19 cellular contexts compared by ENCODE assay signal in the genomic region with DNA sequence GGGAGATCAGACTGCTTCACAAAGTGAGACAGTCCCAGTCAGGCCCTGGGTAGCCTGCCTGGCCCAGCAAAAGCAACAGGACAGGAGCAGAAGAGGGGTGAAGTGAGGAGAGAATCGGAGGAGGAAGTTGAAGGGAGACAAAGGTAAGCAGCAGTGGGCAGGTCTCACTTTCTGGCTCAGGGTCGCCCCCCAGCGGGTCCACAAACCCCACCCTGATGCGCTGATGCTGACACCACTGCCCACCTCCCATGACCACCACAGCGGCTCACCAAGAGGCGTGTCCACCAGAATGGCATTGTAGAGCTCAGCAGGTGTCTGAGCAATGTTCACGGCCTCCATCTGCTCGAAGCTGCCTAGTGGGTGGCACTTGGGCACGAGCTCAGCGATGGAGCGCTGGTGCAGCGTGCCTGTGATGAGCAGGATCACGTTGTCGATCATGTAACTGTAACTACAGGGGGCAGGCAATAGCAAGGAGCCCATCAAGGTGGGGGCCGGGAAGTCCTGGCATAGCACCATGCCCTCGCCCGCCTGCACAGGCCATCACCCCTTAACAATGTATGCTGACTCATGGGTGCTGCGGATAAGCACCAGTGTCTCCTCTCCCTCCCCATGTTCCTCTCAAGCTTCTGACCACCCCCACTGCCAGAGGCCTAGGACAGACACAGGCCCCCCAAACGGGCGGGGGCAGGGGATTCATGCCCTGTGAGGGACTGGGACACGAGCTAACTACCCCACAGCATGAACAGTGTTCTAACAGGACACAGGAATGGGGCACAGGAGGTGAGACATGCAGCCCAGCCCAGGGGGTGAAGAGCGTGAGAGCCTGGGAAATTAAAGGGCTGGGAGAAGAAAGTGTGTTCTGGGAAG. TPM values are rescaled to one million over a fixed set of nuclear protein-coding genes. Genes with fewer than 3 reads are reported as not detected.
DNase-seq lines count a peak whose midpoint lies in the region; ATAC-seq and TF ChIP-seq lines count a peak whose summit lies in the region.
"Had no signal": no experiment of that assay in that cellular context is flagged by ENCODE, and none has a peak within 500 bp of the region (broad histone marks: within the 10 kb centered on the region; RNA-seq: fewer than 3 reads in every experiment).

No MANE protein-coding gene starts in this region.

- H3K9me3 ChIP-seq in T-helper 17 cell (ENCODE audit: control insufficient read depth, low read length, poor library complexity, severe bottlenecking), result no peaks in the 10 kb centered on the region
- H3K9me3 ChIP-seq in gastroesophageal sphincter, result no peaks in the 10 kb centered on the region
- no peaks in the 10 kb centered on the region for H3K9me3 ChIP-seq in CD8-positive, alpha-beta T cell (ENCODE audit: low read length)
- H3K9me3 ChIP-seq: prostate gland had no signal

- H3K36me3 ChIP-seq in GM23338 (ENCODE audit: insufficient read depth) (no peaks in the 10 kb centered on the region), gastroesophageal sphincter (peaks cover 0 to 78% of the 10 kb centered on the region in 2 donors)
- H3K36me3 ChIP-seq in CD8-positive, alpha-beta T cell (ENCODE audit: insufficient read depth, low read length), result peaks cover 18% of the 10 kb centered on the region
- H3K36me3 ChIP-seq: cardiac muscle cell, prostate gland had no signal

- peaks cover 3% of the 10 kb centered on the region; the same call in 1 of the 3 replicates for H3K9me3 Mint-ChIP-seq in GM23338
- no peaks in the 10 kb centered on the region for H3K9me3 Mint-ChIP-seq in CD8-positive, alpha-beta T cell
- H3K9me3 Mint-ChIP-seq: activated T-helper 1 cell treated with anti-CD3 and anti-CD28 coated beads, Interleukin-12 subunit alpha, Interleukin-12 subunit beta, Interleukin-2, Interleukin-4 antibody, amounts not matched to agents 30 ng/mL and 10 ng/mL and 1 ng/mL, durations not matched to agents 14 hours and 24 hours and 36 hours had no signal

- no peaks in the 10 kb centered on the region for H3K9me2 ChIP-seq in GM23338 (ENCODE audit: insufficient read depth)

- H3K4me2 ChIP-seq in GM23338, result no peak overlapping the region

- ATAC-seq in GM23338 (peak; percentile 53), T-helper 17 cell (no peak), gastroesophageal sphincter (no peak), HG03469 (IDR thresholded peaks at IDR 0.05; ENCODE audit: unreplicated experiment) (no peak), HG02588 (IDR thresholded peaks at IDR 0.05; ENCODE audit: unreplicated experiment) (no peak)
- ATAC-seq in CD8-positive, alpha-beta T cell, result no peak
- ATAC-seq: stimulated activated naive CD8-positive, alpha-beta T cell treated with anti-CD3 and anti-CD28 coated beads, Interleukin-15, Interleukin-2, amounts not matched to agents 100 U/mL and 50 U/mL, for 24 hours had no signal

- intact Hi-C loops in CD8-positive, alpha-beta T cell (cut with DNase I, micrococcal nuclease), result no loop called here

- H3K36me3 Mint-ChIP-seq in GM23338 (ENCODE audit: low read depth) (peaks cover 17% of the 10 kb centered on the region), T-helper 17 cell (ENCODE audit: low read depth) (peaks cover 6% of the 10 kb centered on the region)
- H3K36me3 Mint-ChIP-seq in CD8-positive, alpha-beta T cell, result peaks cover 55% of the 10 kb centered on the region

- H3K4me1 Mint-ChIP-seq in GM23338 (peaks cover 10% of the 10 kb centered on the region), T-helper 17 cell (peaks cover 19% of the 10 kb centered on the region)
- peaks cover 2% of the 10 kb centered on the region for H3K4me1 Mint-ChIP-seq in CD8-positive, alpha-beta T cell (ENCODE audit: low read depth)

- peak overlapping the region; percentile 78 for H3K27ac Mint-ChIP-seq in GM23338
- peak overlapping the region; percentile 70 for H3K27ac Mint-ChIP-seq in T-helper 17 cell
- no peak overlapping the region for H3K27ac Mint-ChIP-seq in CD8-positive, alpha-beta T cell
- H3K27ac Mint-ChIP-seq: activated T-helper 1 cell treated with anti-CD3 and anti-CD28 coated beads, Interleukin-12 subunit alpha, Interleukin-12 subunit beta, Interleukin-2, Interleukin-4 antibody, amounts not matched to agents 30 ng/mL and 10 ng/mL and 1 ng/mL, durations not matched to agents 14 hours and 24 hours and 36 hours had no signal

- POLR2A ChIA-PET in CD8-positive, alpha-beta T cell (lab: Charles Lee), result no interaction called here

- no peaks in the 10 kb centered on the region; the same call in 1 of the 2 replicates for H4K20me1 ChIP-seq in GM23338 (replicated peaks; ENCODE audit: insufficient read depth)

- H3K27ac ChIP-seq in GM23338 (ENCODE audit: low read depth), result no peak overlapping the region
- peak overlapping the region in 3 of 4 donors; percentile 53 to 70 (median 63) for H3K27ac ChIP-seq in gastroesophageal sphincter
- H3K27ac ChIP-seq in CD8-positive, alpha-beta T cell (ENCODE audit: low read depth, low read length), result no peak overlapping the region
- H3K27ac ChIP-seq: cardiac muscle cell had no signal

- peak; percentile 63 for DNase-seq in GM23338 (ENCODE audit: low spot score)
- no peak for DNase-seq in T-helper 17 cell
- DNase-seq in renal cortical epithelial cell (ENCODE audit: low read depth), result peak; percentile 70
- DNase-seq in CD8-positive, alpha-beta T cell, result no peak
- DNase-seq in pons (ENCODE audit: low spot score), result no peak
- DNase-seq: activated CD4-positive, alpha-beta T cell treated with anti-CD3 and anti-CD28 coated beads for 48 hours; NCI-H2171 treated with DMSO at 0.1 percent for 48 hours; stimulated activated CD4-positive, alpha-beta T cell treated with anti-CD3 and anti-CD28 coated beads, Interleukin-4, amount 100 ng/mL, for 24 hours; stimulated activated naive CD8-positive, alpha-beta T cell treated with anti-CD3 and anti-CD28 coated beads, Interleukin-15, Interleukin-2, amounts not matched to agents 100 U/mL and 50 U/mL, for 24 hours had no signal

- TF ChIP-seq EP300 in gastroesophageal sphincter (IDR thresholded peaks at IDR 0.05), result no peak

- H3K4me1 ChIP-seq in GM23338 (ENCODE audit: insufficient read depth) (no peaks in the 10 kb centered on the region), gastroesophageal sphincter (peaks cover 0 to 93% (median 46%) of the 10 kb centered on the region in 3 donors)
- no peaks in the 10 kb centered on the region for H3K4me1 ChIP-seq in CD8-positive, alpha-beta T cell (ENCODE audit: insufficient read depth, low read length)

- no peak overlapping the region for H3K4me3 ChIP-seq in GM23338
- H3K4me3 ChIP-seq in gastroesophageal sphincter, result no peak overlapping the region
- no peak overlapping the region for H3K4me3 ChIP-seq in CD8-positive, alpha-beta T cell (ENCODE audit: low read depth, low read length)
- H3K4me3 ChIP-seq: cardiac muscle cell, prostate gland had no signal

- WGBS in gastroesophageal sphincter (ENCODE audit: low coverage in 1 of 2), 2 donors, result 0% methylated on average over 1 of the region's 22 CpGs; no CpG with 5 or more reads in 1 of the 2 donors

- no peak for TF ChIP-seq POLR2A in gastroesophageal sphincter (IDR thresholded peaks at IDR 0.05)

- no peaks in the 10 kb centered on the region for H3K79me2 ChIP-seq in GM23338 (replicated peaks; ENCODE audit: insufficient read depth)

- no peaks in the 10 kb centered on the region for H3F3A ChIP-seq in GM23338 (replicated peaks; ENCODE audit: low read depth)

- peaks cover 14% of the 10 kb centered on the region for H3K27me3 Mint-ChIP-seq in GM23338 (ENCODE audit: insufficient read depth, low read depth, poor library complexity)
- H3K27me3 Mint-ChIP-seq in T-helper 17 cell, result no peaks in the 10 kb centered on the region
- H3K27me3 Mint-ChIP-seq in CD8-positive, alpha-beta T cell (ENCODE audit: low read depth), result no peaks in the 10 kb centered on the region

- no peaks in the 10 kb centered on the region for H3K27me3 ChIP-seq in GM23338 (ENCODE audit: insufficient read depth)
- no peaks in the 10 kb centered on the region for H3K27me3 ChIP-seq in gastroesophageal sphincter
- no peaks in the 10 kb centered on the region for H3K27me3 ChIP-seq in CD8-positive, alpha-beta T cell (ENCODE audit: insufficient read depth, low read length)
- H3K27me3 ChIP-seq: cardiac muscle cell had no signal

- no peak overlapping the region for H2AFZ ChIP-seq in GM23338

- CTCF ChIA-PET in CD8-positive, alpha-beta T cell (lab: Charles Lee), result interaction anchor here (1.4 to 2.1 kb wide), 3 partner anchors 8 to 37 kb away, joined by 3 to 7 read pairs (median 4); partner anchors contain the start of gene ATP6V0D1

- peak; percentile 34 to 67 for TF ChIP-seq CTCF in GM23338 (conservative IDR thresholded peaks at IDR 0.05; ENCODE audit: low read depth in 2 of 2)
- no peak for TF ChIP-seq CTCF in gastroesophageal sphincter (IDR thresholded peaks at IDR 0.05)
- no peak for TF ChIP-seq CTCF in CD8-positive, alpha-beta T cell (IDR thresholded peaks at IDR 0.05)

- H3K4me3 Mint-ChIP-seq in GM23338 (no peak overlapping the region), T-helper 17 cell (peak overlapping the region; percentile 41)
- no peak overlapping the region for H3K4me3 Mint-ChIP-seq in CD8-positive, alpha-beta T cell
- H3K4me3 Mint-ChIP-seq: activated T-helper 1 cell treated with anti-CD3 and anti-CD28 coated beads, Interleukin-12 subunit alpha, Interleukin-12 subunit beta, Interleukin-2, Interleukin-4 antibody, amounts not matched to agents 30 ng/mL and 10 ng/mL and 1 ng/mL, durations not matched to agents 14 hours and 24 hours and 36 hours had no signal

RNA-seq across cellular contexts. Expression of gene HSD11B2, which starts 13.6 kb away (rescaled TPM):
- 23.0 and 25.1 TPM in 2 replicates for total RNA-seq in GM23338 (2014; rRNA removed; shearing (Covaris generic))
- polyA plus RNA-seq in GM23338 (2016; fragmentation: Nextera tagmentation; extraction: Ambion mirVana), result 14.8 and 16.6 TPM in 2 replicates
- total RNA-seq in T-helper 17 cell (not detected), gastroesophageal sphincter (1 to 10 TPM in 1 of 4 donors, under 1 TPM in 2, not detected in 1; 0.19 to 2.1 (median 0.27) TPM), renal cortical epithelial cell (1.7 TPM in 1 of 2 replicates, not detected in the other)
- not detected for total RNA-seq in CD8-positive, alpha-beta T cell
- total RNA-seq: endothelial cell of umbilical vein, OCI-LY7 had no signal

RNA-seq across cellular contexts. Expression of gene ZDHHC1, which starts 28.2 kb away (rescaled TPM):
- total RNA-seq in GM23338 (2014; rRNA removed; shearing (Covaris generic)), result 2.3 and 2.7 TPM in 2 replicates
- polyA plus RNA-seq in GM23338 (2016; fragmentation: Nextera tagmentation; extraction: Ambion mirVana), result 1.4 and 1.6 TPM in 2 replicates
- total RNA-seq in T-helper 17 cell (under 1 TPM in 1 of 2 donors, not detected in 1; 0.35 TPM), gastroesophageal sphincter (10 to 100 TPM in 3 of 4 donors, 1 to 10 TPM in 1; 7.5 to 26.7 (median 17.3) TPM), renal cortical epithelial cell (4.2 and 10.3 TPM in 2 replicates)
- not detected for total RNA-seq in CD8-positive, alpha-beta T cell
- total RNA-seq: OCI-LY7 had no signal

RNA-seq across cellular contexts. Expression of gene ATP6V0D1, which starts 36.5 kb away (rescaled TPM):
- total RNA-seq in GM23338 (2014; rRNA removed; shearing (Covaris generic)), result 68.7 and 69.4 TPM in 2 replicates
- 19.5 and 20.6 TPM in 2 replicates for polyA plus RNA-seq in GM23338 (2016; fragmentation: Nextera tagmentation; extraction: Ambion mirVana)
- total RNA-seq in T-helper 17 cell (10 to 100 TPM; 76.4 to 87.5 TPM), gastroesophageal sphincter (100 to 1,000 TPM in 2 of 4 donors, 10 to 100 TPM in 2; 94.2 to 145 (median 110) TPM), renal cortical epithelial cell (127 and 183 TPM in 2 replicates)
- 10 to 100 TPM; 56.3 to 62.0 TPM for total RNA-seq in CD8-positive, alpha-beta T cell

RNA-seq across cellular contexts. Expression of gene AGRP, which starts 38.9 kb away (rescaled TPM):
- not detected in 2 replicates for total RNA-seq in GM23338 (2014; rRNA removed; shearing (Covaris generic))
- not detected in 2 replicates for polyA plus RNA-seq in GM23338 (2016; fragmentation: Nextera tagmentation; extraction: Ambion mirVana)
- total RNA-seq in T-helper 17 cell (not detected), gastroesophageal sphincter (not detected), renal cortical epithelial cell (not detected in 2 replicates)
- not detected for total RNA-seq in CD8-positive, alpha-beta T cell
- total RNA-seq: activated T-helper 1 cell treated with anti-CD3 and anti-CD28 coated beads, Interleukin-12 subunit alpha, Interleukin-12 subunit beta, Interleukin-2, Interleukin-4 antibody, amounts not matched to agents 30 ng/mL and 10 ng/mL and 1 ng/mL, durations not matched to agents 14 hours and 24 hours and 36 hours; cardiac muscle cell; endothelial cell of umbilical vein; mesenteric fat pad; OCI-LY7 had no signal
- polyA plus RNA-seq: BJ, cardiac muscle cell, endothelial cell of umbilical vein had no signal

RNA-seq across cellular contexts. Expression of gene TPPP3, which starts 51.2 kb away (rescaled TPM):
- 0.28 TPM in 1 of 2 replicates, not detected in the other for total RNA-seq in GM23338 (2014; rRNA removed; shearing (Covaris generic))
- polyA plus RNA-seq in GM23338 (2016; fragmentation: Nextera tagmentation; extraction: Ambion mirVana), result 0.26 and 1.3 TPM in 2 replicates
- under 1 TPM; 0.29 to 0.70 TPM for total RNA-seq in T-helper 17 cell
- total RNA-seq in gastroesophageal sphincter, result 100 to 1,000 TPM in 1 of 4 donors, 10 to 100 TPM in 3; 14.8 to 111 (median 55.0) TPM
- 0.10 TPM in 1 of 2 replicates, not detected in the other for total RNA-seq in renal cortical epithelial cell
- total RNA-seq in CD8-positive, alpha-beta T cell, result not detected
- total RNA-seq: activated T-helper 1 cell treated with anti-CD3 and anti-CD28 coated beads, Interleukin-12 subunit alpha, Interleukin-12 subunit beta, Interleukin-2, Interleukin-4 antibody, amounts not matched to agents 30 ng/mL and 10 ng/mL and 1 ng/mL, durations not matched to agents 14 hours and 24 hours and 36 hours; OCI-LY7 had no signal

Comparison
In these comparisons a context has a peak if more than half of its experiments do, and no peak if none do; other contexts are left out.
1. DNase-seq: peak in GM23338 (single experiment) and renal cortical epithelial cell (single experiment); none in T-helper 17 cell (0 of 3), CD8-positive, alpha-beta T cell (0 of 7) and pons (single experiment).
2. H3K27ac ChIP-seq: peak in gastroesophageal sphincter (3 of 4); none in GM23338 (single experiment) and CD8-positive, alpha-beta T cell (single experiment).
3. CTCF ChIP-seq: peak in GM23338 (2 of 2); none in gastroesophageal sphincter (0 of 4) and CD8-positive, alpha-beta T cell (single experiment).